In the genomic region with DNA sequence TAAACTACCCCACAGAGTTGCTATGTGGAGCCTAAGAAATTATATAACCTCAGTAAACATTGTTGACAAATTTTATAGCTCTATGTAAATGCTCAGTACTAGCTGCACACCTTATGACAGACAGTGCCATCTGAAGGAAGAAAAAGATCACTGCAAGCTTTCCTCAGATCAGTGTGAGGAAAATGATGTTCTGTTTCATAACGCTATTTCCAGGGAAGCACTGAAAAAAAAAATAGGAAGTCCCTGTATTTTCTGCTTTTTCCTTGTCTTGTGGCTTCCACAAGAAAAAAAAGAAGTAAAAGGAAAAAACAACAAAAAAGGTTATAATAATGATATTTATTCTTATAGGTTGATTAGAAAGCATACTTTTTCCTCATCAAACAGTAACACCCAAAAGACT, we compare ENCODE assay signal across 8 cellular contexts. TPM values are rescaled to one million over a fixed set of nuclear protein-coding genes. Genes with fewer than 3 reads are reported as not detected.
DNase-seq lines count a peak whose midpoint lies in the region; ATAC-seq, FAIRE-seq and TF ChIP-seq lines count a peak whose summit lies in the region.

No MANE protein-coding gene starts in this region.

- CTCF ChIA-PET in activated CD4-positive, alpha-beta T cell treated with anti-CD3 and anti-CD28 coated beads, Interleukin-2, amount 10 ng/mL, durations not matched to agents 7 days and 5 days (lab: Charles Lee): interaction anchor here (0.6 to 2.6 kb wide), 8 partner anchors 9 to 184 kb away, joined by 3 to 9 read pairs (median 3); no protein-coding TSS in a partner anchor
- CTCF ChIA-PET in GM12878 (lab: Yijun Ruan, JAX): interaction anchor here (0.5 to 9.3 kb wide), 77 partner anchors 10 to 894 kb away, joined by 3 to 129 read pairs (median 6); partner anchors contain the start of genes B3GALNT2 and LYST

- SMC1A ChIA-PET in GM12878 (lab: Charles Lee; ENCODE audit: uncharacterized antibody, unreplicated experiment): interaction anchor here (0.6 to 7.9 kb wide), 48 partner anchors 10 to 339 kb away, joined by 3 to 97 read pairs (median 8); partner anchors contain the start of genes B3GALNT2 and LYST

- H3K36me3 Mint-ChIP-seq in activated CD4-positive, alpha-beta T cell treated with anti-CD3 and anti-CD28 coated beads, Interleukin-2, amount 10 ng/mL, durations not matched to agents 7 days and 5 days (ENCODE audit: low read depth): peaks cover 24% of the 10 kb centered on the region

- 68% methylated on average over 1 of the region's 1 CpG for WGBS in GM12878 (ENCODE audit: insufficient coverage, insufficient replicate concordance, low lambda C conversion rate, missing lambda C conversion rate)

- H3K27ac Mint-ChIP-seq in activated CD4-positive, alpha-beta T cell treated with anti-CD3 and anti-CD28 coated beads, Interleukin-2, amount 10 ng/mL, durations not matched to agents 7 days and 5 days: no peak overlapping the region

- no TSS peak for BruUV-seq in GM12878 (replicated peaks; lab: Mats Ljungman, UMichigan)

- intact Hi-C loops in GM12878 (cut with micrococcal nuclease; ENCODE audit: unreplicated experiment): loop anchor here (2.0 to 5.0 kb wide), 3 partner anchors 127 to 341 kb away; partner anchors contain the start of genes B3GALNT2 and GNG4

- H3K4me3 Mint-ChIP-seq in activated CD4-positive, alpha-beta T cell treated with anti-CD3 and anti-CD28 coated beads, Interleukin-2, amount 10 ng/mL, durations not matched to agents 7 days and 5 days: no peak overlapping the region

- TF ChIP-seq CTCF in GM12878 (IDR thresholded peaks at IDR 0.05 in 2 of 3, conservative IDR thresholded peaks at IDR 0.05 in 1 of 3; ENCODE audit: control insufficient read depth in 2 of 3, extremely low read depth in 1 of 3, insufficient read depth in 1 of 3, low read depth in 3 of 3, low read length in 3 of 3): peak; percentile 66 to 75 (median 66)

- H3K27me3 Mint-ChIP-seq in activated CD4-positive, alpha-beta T cell treated with anti-CD3 and anti-CD28 coated beads, Interleukin-2, amount 10 ng/mL, durations not matched to agents 7 days and 5 days: no peaks in the 10 kb centered on the region

- H3K27ac ChIP-seq in GM12878 (ENCODE audit: control insufficient read depth, insufficient read depth): no peak overlapping the region

- no peak for TF ChIP-seq EP300 in GM12878 (IDR thresholded peaks at IDR 0.05; ENCODE audit: borderline replicate concordance in 1 of 2, control insufficient read depth in 1 of 2, low read depth in 2 of 2, low read length in 2 of 2)

- ATAC-seq in HG02885 (IDR thresholded peaks at IDR 0.05; ENCODE audit: poor library complexity, unreplicated experiment) (peak; percentile 63), GM12878 (peak; percentile 82)

- peaks cover 8% of the 10 kb centered on the region; the same call in 1 of the 2 replicates for H3K79me2 ChIP-seq in GM12878 (ENCODE audit: control insufficient read depth, insufficient read depth, low read length)

- no peak overlapping the region for H3K9ac ChIP-seq in GM12878 (ENCODE audit: control insufficient read depth, insufficient read depth, low read length)

- no peaks in the 10 kb centered on the region; the same call in 2 of the 3 replicates for H3K9me3 ChIP-seq in GM12878 (replicated peaks; ENCODE audit: control insufficient read depth, insufficient read depth, low read length)

- H2AFZ ChIP-seq in GM12878 (ENCODE audit: control insufficient read depth, low read depth, low read length): no peak overlapping the region

- peak; percentile 15 for DNase-seq in activated CD4-positive, alpha-beta T cell treated with anti-CD3 and anti-CD28 coated beads, Interleukin-2, amount 10 ng/mL, durations not matched to agents 7 days and 5 days
- DNase-seq in activated CD4-positive, alpha-beta T cell treated with anti-CD3 and anti-CD28 coated beads, Interleukin-2, amount 50 U/mL, for 4 hours: no peak
- peak; percentile 17 for DNase-seq in NCI-H2196 treated with DMSO at 0.1 percent for 48 hours (lab: John Stamatoyannopoulos, UW; ENCODE audit: unreplicated experiment)
- DNase-seq in GM12878 (ENCODE audit: low read depth, low spot score): no peak
- DNase-seq in left kidney (ENCODE audit: low read depth, low spot score): peak; percentile 59
- no peak for DNase-seq in activated gamma-delta T cell (lab: John Stamatoyannopoulos, UW)
- no peak for DNase-seq in cortex of kidney (lab: John Stamatoyannopoulos, UW)

- H3K4me3 ChIP-seq in GM12878: no peak overlapping the region

- H3K4me1 ChIP-seq in GM12878 (ENCODE audit: control insufficient read depth, insufficient read depth, low read length): peaks cover 7% of the 10 kb centered on the region

- H3K36me3 ChIP-seq in GM12878 (ENCODE audit: control insufficient read depth in 2 of 2, insufficient read depth in 2 of 2, low read length in 1 of 2): no peaks in the 10 kb centered on the region

- H3K27me3 ChIP-seq in GM12878 (replicated peaks in 1 of 2; ENCODE audit: control insufficient read depth in 2 of 2, insufficient read depth in 2 of 2, low read length in 1 of 2): no peaks in the 10 kb centered on the region

- no peaks in the 10 kb centered on the region for H4K20me1 ChIP-seq in GM12878 (ENCODE audit: control insufficient read depth, insufficient read depth)

- no peak for TF ChIP-seq POLR2A in GM12878 (IDR thresholded peaks at IDR 0.05; ENCODE audit: low read depth, low read length)

- H3K4me2 ChIP-seq in GM12878 (ENCODE audit: control insufficient read depth, insufficient read depth): no peak overlapping the region

- RAD21 ChIA-PET in GM12878 (lab: Charles Lee; ENCODE audit: unreplicated experiment): interaction anchor here (0.7 to 4.8 kb wide), 58 partner anchors 11 to 341 kb away, joined by 3 to 68 read pairs (median 5); partner anchors contain the start of gene B3GALNT2

- POLR2A ChIA-PET in activated CD4-positive, alpha-beta T cell treated with anti-CD3 and anti-CD28 coated beads, Interleukin-2, amount 10 ng/mL, durations not matched to agents 7 days and 5 days (lab: Charles Lee): interaction anchor here (0.5 to 0.9 kb wide), 3 partner anchors 99 to 536 kb away, joined by 3 to 7 read pairs (median 4); no protein-coding TSS in a partner anchor
- POLR2A ChIA-PET in GM12878 (lab: Charles Lee): interaction anchor here (0.6 to 3.7 kb wide), 9 partner anchors 10 to 338 kb away, joined by 3 to 23 read pairs (median 5); partner anchors contain the start of genes B3GALNT2 and LYST

- in situ Hi-C loops in GM12878 (cut with MboI): no loop called here

- peak; percentile 84 for FAIRE-seq in GM12878 (lab: Jason Lieb, UNC)

- TF ChIP-seq RAD21 in GM12878 (IDR thresholded peaks at IDR 0.05; ENCODE audit: insufficient read depth, low read depth, low read length): peak; percentile 69

- peaks cover 8% of the 10 kb centered on the region for H3K9me3 Mint-ChIP-seq in activated CD4-positive, alpha-beta T cell treated with anti-CD3 and anti-CD28 coated beads, Interleukin-2, amount 10 ng/mL, durations not matched to agents 7 days and 5 days

- H3K4me1 Mint-ChIP-seq in activated CD4-positive, alpha-beta T cell treated with anti-CD3 and anti-CD28 coated beads, Interleukin-2, amount 10 ng/mL, durations not matched to agents 7 days and 5 days: peaks cover 46% of the 10 kb centered on the region

TF ChIP-seq in GM12878, 131 proteins besides CTCF, POLR2A, EP300 and RAD21:
- TF ChIP-seq CHD2 (IDR thresholded peaks at IDR 0.05; ENCODE audit: borderline replicate concordance, low read depth, low read length): no peak
- peak; percentile 45; the same call in 1 of the 3 replicates for TF ChIP-seq POU2F2 (IDR thresholded peaks at IDR 0.05; ENCODE audit: borderline replicate concordance, low read depth, low read length)
- TF ChIP-seq SMC3 (IDR thresholded peaks at IDR 0.05; ENCODE audit: borderline replicate concordance, low read length): peak; percentile 38; the same call in 1 of the 2 replicates
TF ChIP-seq in GM12878: peak in this region for 2.

RNA-seq across cellular contexts. Expression of gene LYST, which starts 23.2 kb away (rescaled TPM):
- 10 to 100 TPM; 24.7 to 26.8 TPM for total RNA-seq in activated CD4-positive, alpha-beta T cell treated with anti-CD3 and anti-CD28 coated beads, Interleukin-2, amount 10 ng/mL, durations not matched to agents 7 days and 5 days
- 162 and 169 TPM in 2 replicates for total RNA-seq in GM12878 (2013; cell fraction: nucleolus; rRNA removed)
- total RNA-seq in GM12878 (2014; rRNA removed): 8.8 and 9.7 TPM in 2 replicates
- 6.5 and 7.9 TPM in 2 replicates for total RNA-seq in GM12878 (2014; rRNA removed; fragmentation: Illumina TruSeq; extraction: Trizol)
- total RNA-seq in GM12878 (2021): 6.5 and 9.7 TPM in 2 replicates
- polyA plus RNA-seq in GM12878 (2011; ENCODE audit: low read depth): 2.3 TPM
- 28.1 and 34.2 TPM in 2 replicates for polyA plus RNA-seq in GM12878 (2011; rRNA removed)
- 14.0 and 15.9 TPM in 2 replicates for polyA plus RNA-seq in GM12878 (2011; cell fraction: cytosol; rRNA removed)
- polyA plus RNA-seq in GM12878 (2011; cell fraction: nucleus; rRNA removed): 30.5 and 30.7 TPM in 2 replicates
- 4.2 and 4.3 TPM in 2 replicates for polyA plus RNA-seq in GM12878 (2012)
- 6.1 and 12.4 TPM in 2 replicates for polyA plus RNA-seq in GM12878 (2014; fragmentation: Illumina TruSeq; extraction: Trizol)
- 1 to 10 TPM; 3.7 to 5.2 TPM for polyA plus RNA-seq in GM12878 (2014; fragmentation: Nextera tagmentation; extraction: Ambion mirVana)
- 4.1 and 4.8 TPM in 2 replicates for polyA plus RNA-seq in GM12878 (2014; rRNA removed)
- 1 to 10 TPM; 3.3 to 3.9 TPM for polyA plus RNA-seq in GM12878 (2016; fragmentation: Nextera tagmentation; extraction: Ambion mirVana)
- 91.2 and 123 TPM in 2 replicates for polyA minus RNA-seq in GM12878 (2011; rRNA and poly(A)+ RNA removed)
- polyA minus RNA-seq in GM12878 (2011; cell fraction: cytosol; rRNA and poly(A)+ RNA removed): 13.1 and 15.3 TPM in 2 replicates
- 94.7 and 122 TPM in 2 replicates for polyA minus RNA-seq in GM12878 (2011; cell fraction: nucleus; rRNA and poly(A)+ RNA removed)

Comparison
In these comparisons a context has a peak if more than half of its experiments do, and no peak if none do; other contexts are left out.
1. DNase-seq: peak in activated CD4-positive, alpha-beta T cell treated with anti-CD3 and anti-CD28 coated beads, Interleukin-2, amount 10 ng/mL, durations not matched to agents 7 days and 5 days (single experiment), NCI-H2196 treated with DMSO at 0.1 percent for 48 hours (single experiment) and left kidney (single experiment); none in activated CD4-positive, alpha-beta T cell treated with anti-CD3 and anti-CD28 coated beads, Interleukin-2, amount 50 U/mL, for 4 hours (0 of 2), GM12878 (single experiment), activated gamma-delta T cell (single experiment) and cortex of kidney (single experiment).